In genomic region chr12:76980196-76980595, GRCh38 we compare ENCODE assay signal across 27 cellular contexts.
"Had no signal": no experiment of that assay in that cellular context is flagged by ENCODE, and none has a peak within 500 bp of the region (broad histone marks: within the 10 kb centered on the region; RNA-seq: fewer than 3 reads in every experiment).

No MANE protein-coding gene starts in this region.

- H3K9me3 ChIP-seq: testis, thyroid gland had no signal

- H3K4me1 ChIP-seq: stomach, suprapubic skin, testis, thyroid gland, tibial nerve, transverse colon, upper lobe of left lung, upper lobe of right lung, uterus, vagina had no signal

- ATAC-seq: stimulated activated effector memory CD8-positive, alpha-beta T cell treated with anti-CD3 and anti-CD28 coated beads, Interleukin-12 subunit alpha, Interleukin-12 subunit beta, amount 100 ng/mL, for 72 hours; stimulated activated memory B cell treated with anti-CD40 and anti-IgM and Interleukin-4, amounts not matched to agents 10 μg/mL and 1 μg/mL and 100 μg/mL, for 72 hours; stimulated activated naive B cell treated with anti-CD40 and anti-IgM and Interleukin-4, amounts not matched to agents 10 μg/mL and 1 μg/mL and 100 μg/mL, for 72 hours; stimulated activated naive CD8-positive, alpha-beta T cell treated with anti-CD3 and anti-CD28 coated beads, Interleukin-15, amount 100 ng/mL, for 72 hours; stimulated activated naive CD8-positive, alpha-beta T cell treated with anti-CD3 and anti-CD28 coated beads, Interleukin-15, Interleukin-2, amounts not matched to agents 100 U/mL and 50 U/mL, for 24 hours; upper lobe of right lung had no signal

- H3K27ac ChIP-seq: stomach, suprapubic skin, testis, thoracic aorta, thyroid gland, tibial artery, tibial nerve, transverse colon, upper lobe of left lung, upper lobe of right lung, uterus, vagina had no signal

- FAIRE-seq: urothelium cell line had no signal

- DNase-seq: stimulated activated CD4-positive, alpha-beta T cell treated with anti-CD3 and anti-CD28 coated beads, Interleukin-2, amount 100 ng/mL, for 48 hours; stimulated activated CD4-positive, alpha-beta T cell treated with anti-CD3 and anti-CD28 coated beads, Interleukin-4, amount 100 ng/mL, for 1 hour; stimulated activated CD4-positive, alpha-beta T cell treated with anti-CD3 and anti-CD28 coated beads, Interleukin-4, amount 100 ng/mL, for 24 hours; stimulated activated CD4-positive, alpha-beta T cell treated with anti-CD3 and anti-CD28 coated beads, Interleukin-4, amount 100 ng/mL, for 4 hours; stimulated activated CD8-positive, alpha-beta memory T cell treated with anti-CD3 and anti-CD28 coated beads, Interleukin-4, amount 100 ng/mL, for 48 hours; stimulated activated naive B cell treated with anti-CD40 and anti-IgM and Interleukin-4, amounts not matched to agents 10 μg/mL and 1 μg/mL and 100 μg/mL, for 72 hours; stimulated activated naive CD4-positive, alpha-beta T cell; stimulated activated naive CD4-positive, alpha-beta T cell treated with Interleukin-2 at 50 U/mL for 16 hours; stimulated activated naive CD8-positive, alpha-beta T cell treated with anti-CD3 and anti-CD28 coated beads, Interleukin-15, amount 100 ng/mL, for 72 hours; stimulated activated naive CD8-positive, alpha-beta T cell treated with anti-CD3 and anti-CD28 coated beads, Interleukin-15, Interleukin-2, amounts not matched to agents 100 U/mL and 50 U/mL, for 24 hours; stomach; substantia nigra; testis; thyroid gland; tibial artery; transverse colon; trophoblast cell; upper lobe of left lung; upper lobe of right lung; uterus had no signal

- H3K27me3 ChIP-seq: stomach, suprapubic skin, testis, thyroid gland, tibial artery, tibial nerve, transverse colon, upper lobe of left lung, upper lobe of right lung, uterus, vagina had no signal

- H3K36me3 ChIP-seq: stomach, suprapubic skin, thoracic aorta, thyroid gland, tibial artery, tibial nerve, transverse colon, upper lobe of left lung, upper lobe of right lung, uterus, vagina had no signal

- H3K4me3 ChIP-seq: stomach, suprapubic skin, testis, thoracic aorta, thyroid gland, tibial artery, tibial nerve, transverse colon, upper lobe of left lung, upper lobe of right lung, uterus, vagina had no signal
